In the genomic region with DNA sequence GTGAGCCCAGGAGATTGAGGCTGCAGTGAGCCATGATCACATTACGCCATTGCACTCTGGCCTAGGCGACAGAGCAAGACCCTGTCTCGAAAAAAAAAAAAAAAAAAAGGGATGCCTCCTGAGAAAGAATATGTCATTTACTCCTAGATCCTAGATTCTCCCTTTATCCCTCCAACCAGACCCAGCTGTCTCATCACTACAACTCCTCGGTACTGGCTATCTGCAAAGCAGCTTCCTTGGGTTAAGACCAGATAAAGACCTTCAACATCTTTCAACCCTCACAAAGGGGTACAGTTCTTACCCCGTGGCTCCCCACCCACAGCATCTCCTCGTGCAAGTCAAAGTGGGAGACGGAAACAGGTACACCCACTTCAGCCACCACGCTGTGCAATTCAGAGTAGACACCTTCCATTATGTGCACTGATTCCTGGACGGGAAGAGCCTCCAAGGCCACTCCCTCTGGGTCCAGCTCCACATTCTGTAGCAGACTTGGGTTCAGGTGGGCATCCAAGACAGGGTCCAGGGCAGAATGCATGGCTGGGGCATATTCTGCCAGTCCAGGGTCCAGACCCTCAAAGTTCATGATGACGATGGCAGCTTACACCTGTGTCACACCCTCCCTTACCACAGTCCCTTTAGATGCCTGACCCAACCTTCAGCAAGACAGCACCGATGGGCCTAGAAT, we compare ENCODE assay signal across 9 cellular contexts. TPM values are rescaled to one million over a fixed set of nuclear protein-coding genes. Genes with fewer than 3 reads are reported as not detected.
A peak's percentile ranks its signal among the peaks of the same experiment; 100 is the strongest.
DNase-seq lines count a peak whose midpoint lies in the region; ATAC-seq and TF ChIP-seq lines count a peak whose summit lies in the region.
"Had no signal": no experiment of that assay in that cellular context is flagged by ENCODE, and none has a peak within 500 bp of the region (broad histone marks: within the 10 kb centered on the region; RNA-seq: fewer than 3 reads in every experiment).

No MANE protein-coding gene starts in this region.

- POLR2A ChIA-PET in A673 (lab: Charles Lee; ENCODE audit: low non-redundant PET), result no interaction called here

- no TSS peak for BruUV-seq in A673 (replicated peaks; lab: Mats Ljungman, UMichigan)

- no peaks in the 10 kb centered on the region for H3K9me3 Mint-ChIP-seq in central memory CD8-positive, alpha-beta T cell
- peaks cover 0 to 2% (median 0%) of the 10 kb centered on the region in 7 donors for H3K9me3 Mint-ChIP-seq in naive B cell

- ATAC-seq in central memory CD8-positive, alpha-beta T cell (replicated peaks; ENCODE audit: extremely low read depth, poor library complexity, severe bottlenecking), result no peak
- no peak for ATAC-seq in naive B cell (ENCODE audit: low read depth in 2 of 2)
- ATAC-seq in HG03432 (IDR thresholded peaks at IDR 0.05; ENCODE audit: unreplicated experiment), result no peak
- ATAC-seq in GM19397 (IDR thresholded peaks at IDR 0.05; ENCODE audit: unreplicated experiment), result no peak
- ATAC-seq in HG02938 (IDR thresholded peaks at IDR 0.05; ENCODE audit: unreplicated experiment), result no peak

- H3K4me1 ChIP-seq in A673 (ENCODE audit: insufficient read depth, low read length, poor library complexity, severe bottlenecking) (peaks cover 7% of the 10 kb centered on the region), HUES64 (ENCODE audit: insufficient read depth, low read length) (peaks cover 11% of the 10 kb centered on the region; the same call in 1 of the 2 replicates)

- 96% methylated on average over 11 of the region's 11 CpGs for WGBS in HUES64

- H3K27ac ChIP-seq in A673 (ENCODE audit: low read depth, low read length, poor library complexity, severe bottlenecking) (peak overlapping the region; percentile 94), HUES64 (ENCODE audit: low read depth, low read length) (peak overlapping the region; percentile 80)

- peaks cover 17% of the 10 kb centered on the region for H3K4me1 Mint-ChIP-seq in central memory CD8-positive, alpha-beta T cell
- peaks cover 27 to 42% (median 28%) of the 10 kb centered on the region in 3 donors for H3K4me1 Mint-ChIP-seq in naive B cell

- DNase-seq in A673 (ENCODE audit: low spot score) (no peak), naive B cell (no peak), NCI-H2081 (lab: John Stamatoyannopoulos, UW) (no peak)
- no peak for DNase-seq in central memory CD8-positive, alpha-beta T cell (ENCODE audit: low spot score in 2 of 2)

- CTCF ChIA-PET in A673 (lab: Charles Lee), result no interaction called here

- no peak for TF ChIP-seq CTCF in A673 (conservative IDR thresholded peaks at IDR 0.05; ENCODE audit: low read depth, low read length)

- H3K9me3 ChIP-seq in A673 (ENCODE audit: low read depth, low read length, poor library complexity, severe bottlenecking) (no peaks in the 10 kb centered on the region), HUES64 (ENCODE audit: insufficient read depth, low read depth, low read length) (no peaks in the 10 kb centered on the region)

- intact Hi-C loops in A673 (cut with micrococcal nuclease; ENCODE audit: unreplicated experiment), result no loop called here

- H3K4me3 Mint-ChIP-seq in central memory CD8-positive, alpha-beta T cell, result peak overlapping the region; percentile 95
- H3K4me3 Mint-ChIP-seq in naive B cell, result peak overlapping the region; percentile 80 to 99 (median 96)

- no peaks in the 10 kb centered on the region for H3K27me3 Mint-ChIP-seq in central memory CD8-positive, alpha-beta T cell
- H3K27me3 Mint-ChIP-seq in naive B cell, result no peaks in the 10 kb centered on the region

- H3K27ac Mint-ChIP-seq in central memory CD8-positive, alpha-beta T cell (ENCODE audit: low read depth), result peak overlapping the region; percentile 100
- H3K27ac Mint-ChIP-seq in naive B cell, result peak overlapping the region; percentile 99 to 100 (median 100)

- H3K36me3 ChIP-seq in A673 (ENCODE audit: insufficient read depth, low read length, poor library complexity, severe bottlenecking) (no peaks in the 10 kb centered on the region), HUES64 (ENCODE audit: insufficient read depth, low read length) (no peaks in the 10 kb centered on the region; the same call in 1 of the 2 replicates)

- no peaks in the 10 kb centered on the region for H3K27me3 ChIP-seq in A673 (replicated peaks; ENCODE audit: insufficient read depth, low read depth, low read length, poor library complexity)
- no peaks in the 10 kb centered on the region for H3K27me3 ChIP-seq in HUES64 (ENCODE audit: insufficient read depth, low read length)

- H3K4me3 ChIP-seq in A673 (ENCODE audit: low read depth, low read length, poor library complexity, severe bottlenecking) (peak overlapping the region; percentile 68), HUES64 (ENCODE audit: low read length) (peak overlapping the region; percentile 83)

- H3K9ac ChIP-seq in HUES64 (ENCODE audit: low read depth, low read length), result peak overlapping the region; percentile 86; the same call in 1 of the 2 replicates

- H3K36me3 Mint-ChIP-seq in central memory CD8-positive, alpha-beta T cell (ENCODE audit: insufficient read depth), result peaks cover 16% of the 10 kb centered on the region
- peaks cover 0 to 5% of the 10 kb centered on the region in 2 donors for H3K36me3 Mint-ChIP-seq in naive B cell

RNA-seq across cellular contexts. Expression of a gene that starts 1.1 kb away (rescaled TPM):
- 46.3 and 64.9 TPM in 2 replicates for total RNA-seq in A673 (2021)
- polyA plus RNA-seq in HUES64 (2013, experiment 1 of 2), result 16.7 TPM
- 20.3 TPM for polyA plus RNA-seq in HUES64 (2013, experiment 2 of 2)
- 10 to 100 TPM in 5 of 6 donors, 1 to 10 TPM in 1; 10.0 to 15.3 (median 13.6) TPM for polyA plus RNA-seq in naive B cell (ENCODE audit: low read depth in 6 of 6)

RNA-seq across cellular contexts. Expression of a gene that starts 6.0 kb away (rescaled TPM):
- total RNA-seq in A673 (2021), result not detected in 2 replicates
- polyA plus RNA-seq in HUES64 (2013, experiment 1 of 2), result 2.3 TPM
- 2.3 TPM for polyA plus RNA-seq in HUES64 (2013, experiment 2 of 2)
- polyA plus RNA-seq in naive B cell (ENCODE audit: low read depth in 6 of 6), result 10 to 100 TPM in 4 of 6 donors, 1 to 10 TPM in 2; 8.0 to 15.6 (median 12.9) TPM

RNA-seq across cellular contexts. Expression of a gene that starts 16.9 kb away (rescaled TPM):
- total RNA-seq in A673 (2021), result 162 and 166 TPM in 2 replicates
- polyA plus RNA-seq in HUES64 (2013, experiment 1 of 2), result 148 TPM
- polyA plus RNA-seq in HUES64 (2013, experiment 2 of 2), result 142 TPM
- 100 to 1,000 TPM; 134 to 210 (median 152) TPM for polyA plus RNA-seq in naive B cell (ENCODE audit: low read depth in 6 of 6)

RNA-seq across cellular contexts. Expression of a gene that starts 27.3 kb away (rescaled TPM):
- total RNA-seq in A673 (2021), result 41.0 and 51.1 TPM in 2 replicates
- polyA plus RNA-seq in HUES64 (2013, experiment 1 of 2), result 20.3 TPM
- polyA plus RNA-seq in HUES64 (2013, experiment 2 of 2), result 21.0 TPM
- 100 to 1,000 TPM; 119 to 150 (median 131) TPM for polyA plus RNA-seq in naive B cell (ENCODE audit: low read depth in 6 of 6)

RNA-seq across cellular contexts. Expression of a gene that starts 30.0 kb away (rescaled TPM):
- total RNA-seq in A673 (2021), result not detected in 2 replicates
- not detected for polyA plus RNA-seq in HUES64 (2013, experiment 1 of 2)
- not detected for polyA plus RNA-seq in HUES64 (2013, experiment 2 of 2)
- polyA plus RNA-seq in naive B cell (ENCODE audit: low read depth in 6 of 6), result not detected
- total RNA-seq: NCI-H460 had no signal
